Comparison of ENCODE assay signal across 1 cellular context in the genomic region with DNA sequence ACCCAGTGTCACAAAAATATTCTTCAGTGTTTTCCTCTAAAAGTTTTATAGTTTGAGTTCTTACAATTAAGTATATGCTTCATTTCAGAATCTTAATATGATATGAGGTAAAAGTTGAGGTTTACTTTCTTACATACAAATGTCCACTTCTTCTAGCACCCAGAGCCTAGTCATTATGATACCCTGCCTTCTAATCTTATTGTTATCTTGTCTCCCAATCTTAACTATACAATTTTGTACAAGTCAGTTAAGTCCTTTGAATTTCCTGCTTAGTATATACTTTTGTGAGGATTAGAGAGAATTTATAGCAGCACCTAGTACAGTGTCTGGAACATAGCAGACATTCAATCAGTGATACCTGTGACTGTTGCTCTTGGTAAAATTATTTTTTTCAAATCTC.
TF ChIP-seq lines count a peak whose summit lies in the region.

No MANE protein-coding gene starts in this region.

TF ChIP-seq in HepG2, 621 proteins besides CTCF, POLR2A, EP300 and RAD21:
- TF ChIP-seq ZNF331 (CRISPR knock-in tag; IDR thresholded peaks at IDR 0.05): no peak
